33 cellular contexts compared by ENCODE assay signal in the genomic region with DNA sequence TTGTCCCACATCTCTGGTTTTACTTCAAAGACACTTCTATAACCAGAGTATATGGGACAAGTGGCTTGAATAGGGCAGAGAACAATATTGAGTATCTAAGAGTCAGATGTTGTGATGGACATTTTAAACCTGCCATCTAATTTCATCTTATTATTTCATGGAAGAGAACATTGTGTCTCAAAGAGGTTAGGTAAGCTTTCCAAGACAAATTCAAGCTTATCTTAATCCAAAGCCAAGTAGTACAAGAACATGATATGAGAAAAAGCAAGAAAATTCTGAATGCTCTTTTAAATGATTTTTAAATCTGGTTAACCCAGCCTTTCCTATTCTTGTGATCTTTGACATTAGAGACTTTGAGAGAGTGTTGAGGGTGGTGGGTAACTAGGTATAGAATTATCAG.
DNase-seq lines count a peak whose midpoint lies in the region; ATAC-seq, FAIRE-seq and TF ChIP-seq lines count a peak whose summit lies in the region.
"Had no signal": no experiment of that assay in that cellular context is flagged by ENCODE, and none has a peak within 500 bp of the region (broad histone marks: within the 10 kb centered on the region; RNA-seq: fewer than 3 reads in every experiment).

No MANE protein-coding gene starts in this region.

- DNase-seq in body of pancreas (no peak), H1 (ENCODE audit: low read depth in 1 of 2, low spot score in 2 of 2) (no peak), pancreas (no peak), NCI-H1930 (lab: John Stamatoyannopoulos, UW) (no peak), NCI-H226 (no peak), tibial artery (no peak)
- DNase-seq: 8988T; ACHN; AML-193; BE2C; C1 segment of cervical spinal cord; Caco-2; Calu3; CD4-positive, alpha-beta memory T cell; CD4-positive, alpha-beta T cell; CD4-positive, CD25-positive, alpha-beta regulatory T cell; CD8-positive, alpha-beta memory T cell; CD8-positive, alpha-beta T cell; COR-L47; DMS 273 treated with DMSO at 0.1 percent for 48 hours; DMS153; DMS53; DMS79; DMS79 treated with DMSO at 0.1 percent for 48 hours; DND-41; EL had no signal

- H3K4me1 ChIP-seq in body of pancreas (peaks cover 48% of the 10 kb centered on the region), H1 (replicated peaks in 1 of 4; ENCODE audit: control insufficient read depth in 3 of 4, insufficient read depth in 4 of 4, low read length in 3 of 4) (no peaks in the 10 kb centered on the region; a peak in 1 of 7 replicates), pancreas (peaks cover 7 to 29% (median 10%) of the 10 kb centered on the region in 3 donors), tibial artery (no peaks in the 10 kb centered on the region)
- H3K4me1 ChIP-seq: A549; BE2C; BLaER1; BLaER1 treated with 17β-estradiol and CSF1 and Interleukin-3, amounts not matched to agents 10 nM and 100 nM; Caco-2 had no signal

- no peak overlapping the region for H4K91ac ChIP-seq in H1 (replicated peaks; ENCODE audit: insufficient read length, low read length)

- H2BK20ac ChIP-seq in H1 (ENCODE audit: low read length), result no peak overlapping the region

- H2BK12ac ChIP-seq in H1 (ENCODE audit: low read depth, low read length), result no peak overlapping the region

- POLR2A ChIA-PET in H1 (lab: Charles Lee; ENCODE audit: partially characterized antibody), result no interaction called here

- CTCF ChIA-PET in H1 (lab: Charles Lee; ENCODE audit: partially characterized antibody), result interaction anchor here (0.9 kb wide), 1 partner anchor 11 kb away, joined by 3 read pairs; no protein-coding TSS in a partner anchor

- no peak overlapping the region for H2AK5ac ChIP-seq in H1 (ENCODE audit: low read depth, low read length)

- H2BK5ac ChIP-seq in H1 (ENCODE audit: low read depth, low read length), result no peak overlapping the region

- no peak overlapping the region for H3K56ac ChIP-seq in H1 (replicated peaks; ENCODE audit: insufficient read length, low read depth, low read length)

- H3K14ac ChIP-seq in H1 (ENCODE audit: insufficient read length), result no peak overlapping the region

- H3K23me2 ChIP-seq in H1 (ENCODE audit: low read depth, low read length), result no peaks in the 10 kb centered on the region

- H3K4me2 ChIP-seq in H1 (ENCODE audit: insufficient read depth in 1 of 2, low read depth in 2 of 2, low read length in 2 of 2), result no peak overlapping the region
- H3K4me2 ChIP-seq: A549; BLaER1; BLaER1 treated with 17β-estradiol and CSF1 and Interleukin-3, amounts not matched to agents 10 nM and 100 nM had no signal

- H3K4me3 ChIP-seq in body of pancreas, result no peak overlapping the region
- no peak overlapping the region for H3K4me3 ChIP-seq in H1 (ENCODE audit: extremely low read depth in 1 of 4, insufficient read depth in 2 of 4, low read depth in 3 of 4, low read length in 4 of 4)
- H3K4me3 ChIP-seq in pancreas, result no peak overlapping the region
- no peak overlapping the region for H3K4me3 ChIP-seq in tibial artery
- H3K4me3 ChIP-seq: A549; BLaER1; BLaER1 treated with 17β-estradiol and CSF1 and Interleukin-3, amounts not matched to agents 10 nM and 100 nM had no signal

- intact Hi-C loops in body of pancreas (cut with DNase I), result no loop called here
- intact Hi-C loops in pancreas (cut with DNase I), result no loop called here
- intact Hi-C loops in tibial artery (cut with DNase I; ENCODE audit: low total_unique reads), result no loop called here

- ATAC-seq in body of pancreas (peak; percentile 66), pancreas (peak; percentile 22 to 51 (median 43))
- ATAC-seq: A549; CD8-positive, alpha-beta T cell had no signal

- H3K23ac ChIP-seq in H1 (ENCODE audit: insufficient read length), result no peak overlapping the region

- TF ChIP-seq RAD21 in H1 (IDR thresholded peaks at IDR 0.05 in 1 of 2, conservative IDR thresholded peaks at IDR 0.05 in 1 of 2; ENCODE audit: low read depth in 2 of 2, low read length in 2 of 2), result no peak

- H3K9me3 ChIP-seq in body of pancreas, result no peaks in the 10 kb centered on the region
- H3K9me3 ChIP-seq in H1 (ENCODE audit: insufficient read depth in 2 of 2, low read depth in 1 of 2, low read length in 1 of 2), result no peaks in the 10 kb centered on the region
- H3K9me3 ChIP-seq in pancreas, result no peaks in the 10 kb centered on the region
- no peaks in the 10 kb centered on the region for H3K9me3 ChIP-seq in tibial artery
- H3K9me3 ChIP-seq: A549; BE2C; BLaER1; BLaER1 treated with 17β-estradiol and CSF1 and Interleukin-3, amounts not matched to agents 10 nM and 100 nM; Caco-2 had no signal

- H3K79me1 ChIP-seq in H1 (ENCODE audit: low read depth, low read length), result no peaks in the 10 kb centered on the region

- H3K27me3 ChIP-seq in body of pancreas, result no peaks in the 10 kb centered on the region
- H3K27me3 ChIP-seq in H1 (replicated peaks in 1 of 4; ENCODE audit: control insufficient read depth in 3 of 4, extremely low read depth in 1 of 4, insufficient read depth in 3 of 4, low read length in 3 of 4), result no peaks in the 10 kb centered on the region
- no peaks in the 10 kb centered on the region for H3K27me3 ChIP-seq in pancreas
- no peaks in the 10 kb centered on the region for H3K27me3 ChIP-seq in tibial artery
- H3K27me3 ChIP-seq: BE2C; BLaER1; BLaER1 treated with 17β-estradiol and CSF1 and Interleukin-3, amounts not matched to agents 10 nM and 100 nM had no signal

- no peak for FAIRE-seq in H1 (lab: Jason Lieb, UNC)
- no peak for FAIRE-seq in pancreas (lab: Jason Lieb, UNC)
- FAIRE-seq: A204.1, A549, D721Med had no signal

- no peak overlapping the region for H3K18ac ChIP-seq in H1 (ENCODE audit: extremely low read depth, low read length)

- no peaks in the 10 kb centered on the region for H3K79me2 ChIP-seq in H1 (ENCODE audit: control insufficient read depth in 1 of 2, insufficient read depth in 2 of 2, low read length in 2 of 2)

- H4K20me1 ChIP-seq in H1 (replicated peaks in 1 of 2; ENCODE audit: control insufficient read depth in 1 of 2, insufficient read depth in 2 of 2, low read length in 2 of 2), result no peaks in the 10 kb centered on the region
- H4K20me1 ChIP-seq: BLaER1; BLaER1 treated with 17β-estradiol and CSF1 and Interleukin-3, amounts not matched to agents 10 nM and 100 nM had no signal

- H3K4ac ChIP-seq in H1 (replicated peaks; ENCODE audit: insufficient read length, low read depth, low read length), result peak overlapping the region; percentile 69

- TF ChIP-seq POLR2A in body of pancreas (IDR thresholded peaks at IDR 0.05) (no peak), H1 (IDR thresholded peaks at IDR 0.05; ENCODE audit: control extremely low read depth in 1 of 2, low read depth in 2 of 2, low read length in 2 of 2) (no peak)

- no peak overlapping the region for H3K9ac ChIP-seq in H1 (replicated peaks in 1 of 4; ENCODE audit: extremely low read depth in 1 of 4, low read depth in 3 of 4, low read length in 3 of 4)
- H3K9ac ChIP-seq: BLaER1; BLaER1 treated with 17β-estradiol and CSF1 and Interleukin-3, amounts not matched to agents 10 nM and 100 nM had no signal

- H2AFZ ChIP-seq in H1 (ENCODE audit: low read length), result no peak overlapping the region

- TF ChIP-seq EP300 in H1 (IDR thresholded peaks at IDR 0.05; ENCODE audit: borderline replicate concordance in 1 of 2, low read depth in 2 of 2, low read length in 2 of 2), result no peak

- H3K27ac ChIP-seq in body of pancreas (peak overlapping the region in 3 of 4 donors; percentile 13 to 71 (median 29)), H1 (ENCODE audit: low read depth, low read length) (no peak overlapping the region), pancreas (peak overlapping the region in 2 of 4 donors; percentile 16 to 56), tibial artery (no peak overlapping the region)
- H3K27ac ChIP-seq: 22Rv1; A549; BLaER1; BLaER1 treated with 17β-estradiol and CSF1 and Interleukin-3, amounts not matched to agents 10 nM and 100 nM; C4-2B had no signal

- H3K36me3 ChIP-seq in body of pancreas (replicated peaks in 1 of 2; ENCODE audit: insufficient read depth in 1 of 2, low read depth in 2 of 2), result no peaks in the 10 kb centered on the region
- H3K36me3 ChIP-seq in H1 (ENCODE audit: control insufficient read depth in 2 of 4, insufficient read depth in 4 of 4, low read length in 3 of 4), result no peaks in the 10 kb centered on the region
- H3K36me3 ChIP-seq in pancreas, result no peaks in the 10 kb centered on the region
- H3K36me3 ChIP-seq in tibial artery, result no peaks in the 10 kb centered on the region
- H3K36me3 ChIP-seq: BE2C; BLaER1; BLaER1 treated with 17β-estradiol and CSF1 and Interleukin-3, amounts not matched to agents 10 nM and 100 nM had no signal

- TF ChIP-seq CTCF in body of pancreas (IDR thresholded peaks at IDR 0.05) (no peak), H1 (IDR thresholded peaks at IDR 0.05; ENCODE audit: control extremely low read depth in 1 of 3, insufficient read depth in 1 of 3, low read depth in 1 of 3, low read length in 3 of 3) (no peak), pancreas (IDR thresholded peaks at IDR 0.05) (no peak), tibial artery (IDR thresholded peaks at IDR 0.05) (no peak)

- H2BK15ac ChIP-seq in H1 (ENCODE audit: low read length), result no peak overlapping the region

- no peak overlapping the region for H4K8ac ChIP-seq in H1 (ENCODE audit: extremely low read depth, insufficient read depth, low read length)

- no peak overlapping the region for H4K5ac ChIP-seq in H1 (ENCODE audit: insufficient read length, low read depth, low read length)

- H2BK120ac ChIP-seq in H1 (replicated peaks; ENCODE audit: low read depth, low read length), result no peak overlapping the region

TF ChIP-seq in H1, 55 proteins besides CTCF, POLR2A, EP300 and RAD21 (continues in another document):
- TF ChIP-seq JUND (IDR thresholded peaks at IDR 0.05; ENCODE audit: low read length) (no peak), YY1 (IDR thresholded peaks at IDR 0.05; ENCODE audit: low read depth, low read length) (no peak), ZNF274 (IDR thresholded peaks at IDR 0.05; ENCODE audit: borderline replicate concordance, extremely low read depth, low read length) (no peak), TAF7 (optimal IDR thresholded peaks at IDR 0.05; ENCODE audit: borderline replicate concordance, low read depth, low read length) (no peak), BRCA1 (IDR thresholded peaks at IDR 0.05; ENCODE audit: low read depth, low read length) (no peak), SIX5 (IDR thresholded peaks at IDR 0.05; ENCODE audit: low read depth, low read length) (no peak), CBX5 (IDR thresholded peaks at IDR 0.05; ENCODE audit: low read depth, low read length) (no peak), RBBP5 (IDR thresholded peaks at IDR 0.05; ENCODE audit: borderline replicate concordance, low read depth, low read length) (no peak)

Comparison
In these comparisons a context has a peak if more than half of its experiments do, and no peak if none do; other contexts are left out.
1. H3K27ac ChIP-seq: peak in body of pancreas (3 of 4); none in H1 (single experiment) and tibial artery (0 of 2).